Comparison of ENCODE assay signal across 1 cellular context in the genomic region with DNA sequence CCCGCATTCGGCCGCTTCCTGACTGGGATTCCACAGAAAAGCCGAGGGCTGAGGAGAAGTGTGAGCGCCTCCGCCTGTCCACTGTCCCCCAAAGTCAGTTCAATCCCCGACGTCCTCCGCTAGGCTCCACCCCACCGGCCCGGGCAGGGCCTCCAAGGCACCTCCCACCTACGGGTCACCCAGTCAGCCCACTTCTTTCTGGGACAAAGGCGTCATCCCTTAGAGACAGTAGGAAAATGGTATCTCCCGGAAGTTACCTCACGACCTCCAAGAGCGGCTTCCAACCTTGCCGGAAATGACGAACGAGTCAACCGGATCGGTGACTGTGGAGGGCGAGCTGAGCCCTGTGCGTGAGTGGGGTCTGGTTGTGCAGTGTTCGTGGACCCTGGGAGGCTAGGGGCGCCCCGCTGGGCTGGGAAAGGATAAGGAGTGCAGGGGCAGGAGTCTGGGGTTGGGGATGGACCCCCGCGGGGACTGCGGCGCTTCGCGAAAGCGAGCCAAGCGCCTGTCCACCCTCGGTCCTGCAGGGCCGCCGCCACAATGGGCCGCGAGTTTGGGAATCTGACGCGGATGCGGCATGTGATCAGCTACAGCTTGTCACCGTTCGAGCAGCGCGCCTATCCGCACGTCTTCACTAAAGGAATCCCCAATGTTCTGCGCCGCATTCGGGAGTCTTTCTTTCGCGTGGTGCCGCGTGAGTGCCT.
TF ChIP-seq lines count a peak whose summit lies in the region.

A gene with protein sequence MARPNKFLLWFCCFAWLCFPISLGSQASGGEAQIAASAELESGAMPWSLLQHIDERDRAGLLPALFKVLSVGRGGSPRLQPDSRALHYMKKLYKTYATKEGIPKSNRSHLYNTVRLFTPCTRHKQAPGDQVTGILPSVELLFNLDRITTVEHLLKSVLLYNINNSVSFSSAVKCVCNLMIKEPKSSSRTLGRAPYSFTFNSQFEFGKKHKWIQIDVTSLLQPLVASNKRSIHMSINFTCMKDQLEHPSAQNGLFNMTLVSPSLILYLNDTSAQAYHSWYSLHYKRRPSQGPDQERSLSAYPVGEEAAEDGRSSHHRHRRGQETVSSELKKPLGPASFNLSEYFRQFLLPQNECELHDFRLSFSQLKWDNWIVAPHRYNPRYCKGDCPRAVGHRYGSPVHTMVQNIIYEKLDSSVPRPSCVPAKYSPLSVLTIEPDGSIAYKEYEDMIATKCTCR (minus strand): TSS at position 128 of the 704 bp plus-strand sequence. CDS start 1,936 bp downstream, outside the sequence.
A gene (plus strand): TSS at position 301 of the 704 bp plus-strand sequence. CDS start 240 bp downstream, at position 541.

TF ChIP-seq in K562, 482 proteins besides CTCF, POLR2A, EP300 and RAD21 (continued from another document and continues in another):
- TF ChIP-seq, protein P1, sequence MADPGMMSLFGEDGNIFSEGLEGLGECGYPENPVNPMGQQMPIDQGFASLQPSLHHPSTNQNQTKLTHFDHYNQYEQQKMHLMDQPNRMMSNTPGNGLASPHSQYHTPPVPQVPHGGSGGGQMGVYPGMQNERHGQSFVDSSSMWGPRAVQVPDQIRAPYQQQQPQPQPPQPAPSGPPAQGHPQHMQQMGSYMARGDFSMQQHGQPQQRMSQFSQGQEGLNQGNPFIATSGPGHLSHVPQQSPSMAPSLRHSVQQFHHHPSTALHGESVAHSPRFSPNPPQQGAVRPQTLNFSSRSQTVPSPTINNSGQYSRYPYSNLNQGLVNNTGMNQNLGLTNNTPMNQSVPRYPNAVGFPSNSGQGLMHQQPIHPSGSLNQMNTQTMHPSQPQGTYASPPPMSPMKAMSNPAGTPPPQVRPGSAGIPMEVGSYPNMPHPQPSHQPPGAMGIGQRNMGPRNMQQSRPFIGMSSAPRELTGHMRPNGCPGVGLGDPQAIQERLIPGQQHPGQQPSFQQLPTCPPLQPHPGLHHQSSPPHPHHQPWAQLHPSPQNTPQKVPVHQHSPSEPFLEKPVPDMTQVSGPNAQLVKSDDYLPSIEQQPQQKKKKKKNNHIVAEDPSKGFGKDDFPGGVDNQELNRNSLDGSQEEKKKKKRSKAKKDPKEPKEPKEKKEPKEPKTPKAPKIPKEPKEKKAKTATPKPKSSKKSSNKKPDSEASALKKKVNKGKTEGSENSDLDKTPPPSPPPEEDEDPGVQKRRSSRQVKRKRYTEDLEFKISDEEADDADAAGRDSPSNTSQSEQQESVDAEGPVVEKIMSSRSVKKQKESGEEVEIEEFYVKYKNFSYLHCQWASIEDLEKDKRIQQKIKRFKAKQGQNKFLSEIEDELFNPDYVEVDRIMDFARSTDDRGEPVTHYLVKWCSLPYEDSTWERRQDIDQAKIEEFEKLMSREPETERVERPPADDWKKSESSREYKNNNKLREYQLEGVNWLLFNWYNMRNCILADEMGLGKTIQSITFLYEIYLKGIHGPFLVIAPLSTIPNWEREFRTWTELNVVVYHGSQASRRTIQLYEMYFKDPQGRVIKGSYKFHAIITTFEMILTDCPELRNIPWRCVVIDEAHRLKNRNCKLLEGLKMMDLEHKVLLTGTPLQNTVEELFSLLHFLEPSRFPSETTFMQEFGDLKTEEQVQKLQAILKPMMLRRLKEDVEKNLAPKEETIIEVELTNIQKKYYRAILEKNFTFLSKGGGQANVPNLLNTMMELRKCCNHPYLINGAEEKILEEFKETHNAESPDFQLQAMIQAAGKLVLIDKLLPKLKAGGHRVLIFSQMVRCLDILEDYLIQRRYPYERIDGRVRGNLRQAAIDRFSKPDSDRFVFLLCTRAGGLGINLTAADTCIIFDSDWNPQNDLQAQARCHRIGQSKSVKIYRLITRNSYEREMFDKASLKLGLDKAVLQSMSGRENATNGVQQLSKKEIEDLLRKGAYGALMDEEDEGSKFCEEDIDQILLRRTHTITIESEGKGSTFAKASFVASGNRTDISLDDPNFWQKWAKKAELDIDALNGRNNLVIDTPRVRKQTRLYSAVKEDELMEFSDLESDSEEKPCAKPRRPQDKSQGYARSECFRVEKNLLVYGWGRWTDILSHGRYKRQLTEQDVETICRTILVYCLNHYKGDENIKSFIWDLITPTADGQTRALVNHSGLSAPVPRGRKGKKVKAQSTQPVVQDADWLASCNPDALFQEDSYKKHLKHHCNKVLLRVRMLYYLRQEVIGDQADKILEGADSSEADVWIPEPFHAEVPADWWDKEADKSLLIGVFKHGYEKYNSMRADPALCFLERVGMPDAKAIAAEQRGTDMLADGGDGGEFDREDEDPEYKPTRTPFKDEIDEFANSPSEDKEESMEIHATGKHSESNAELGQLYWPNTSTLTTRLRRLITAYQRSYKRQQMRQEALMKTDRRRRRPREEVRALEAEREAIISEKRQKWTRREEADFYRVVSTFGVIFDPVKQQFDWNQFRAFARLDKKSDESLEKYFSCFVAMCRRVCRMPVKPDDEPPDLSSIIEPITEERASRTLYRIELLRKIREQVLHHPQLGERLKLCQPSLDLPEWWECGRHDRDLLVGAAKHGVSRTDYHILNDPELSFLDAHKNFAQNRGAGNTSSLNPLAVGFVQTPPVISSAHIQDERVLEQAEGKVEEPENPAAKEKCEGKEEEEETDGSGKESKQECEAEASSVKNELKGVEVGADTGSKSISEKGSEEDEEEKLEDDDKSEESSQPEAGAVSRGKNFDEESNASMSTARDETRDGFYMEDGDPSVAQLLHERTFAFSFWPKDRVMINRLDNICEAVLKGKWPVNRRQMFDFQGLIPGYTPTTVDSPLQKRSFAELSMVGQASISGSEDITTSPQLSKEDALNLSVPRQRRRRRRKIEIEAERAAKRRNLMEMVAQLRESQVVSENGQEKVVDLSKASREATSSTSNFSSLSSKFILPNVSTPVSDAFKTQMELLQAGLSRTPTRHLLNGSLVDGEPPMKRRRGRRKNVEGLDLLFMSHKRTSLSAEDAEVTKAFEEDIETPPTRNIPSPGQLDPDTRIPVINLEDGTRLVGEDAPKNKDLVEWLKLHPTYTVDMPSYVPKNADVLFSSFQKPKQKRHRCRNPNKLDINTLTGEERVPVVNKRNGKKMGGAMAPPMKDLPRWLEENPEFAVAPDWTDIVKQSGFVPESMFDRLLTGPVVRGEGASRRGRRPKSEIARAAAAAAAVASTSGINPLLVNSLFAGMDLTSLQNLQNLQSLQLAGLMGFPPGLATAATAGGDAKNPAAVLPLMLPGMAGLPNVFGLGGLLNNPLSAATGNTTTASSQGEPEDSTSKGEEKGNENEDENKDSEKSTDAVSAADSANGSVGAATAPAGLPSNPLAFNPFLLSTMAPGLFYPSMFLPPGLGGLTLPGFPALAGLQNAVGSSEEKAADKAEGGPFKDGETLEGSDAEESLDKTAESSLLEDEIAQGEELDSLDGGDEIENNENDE (IDR thresholded peaks at IDR 0.05; ENCODE audit: low read depth, low read length) = no peak
- TF ChIP-seq, protein P2, sequence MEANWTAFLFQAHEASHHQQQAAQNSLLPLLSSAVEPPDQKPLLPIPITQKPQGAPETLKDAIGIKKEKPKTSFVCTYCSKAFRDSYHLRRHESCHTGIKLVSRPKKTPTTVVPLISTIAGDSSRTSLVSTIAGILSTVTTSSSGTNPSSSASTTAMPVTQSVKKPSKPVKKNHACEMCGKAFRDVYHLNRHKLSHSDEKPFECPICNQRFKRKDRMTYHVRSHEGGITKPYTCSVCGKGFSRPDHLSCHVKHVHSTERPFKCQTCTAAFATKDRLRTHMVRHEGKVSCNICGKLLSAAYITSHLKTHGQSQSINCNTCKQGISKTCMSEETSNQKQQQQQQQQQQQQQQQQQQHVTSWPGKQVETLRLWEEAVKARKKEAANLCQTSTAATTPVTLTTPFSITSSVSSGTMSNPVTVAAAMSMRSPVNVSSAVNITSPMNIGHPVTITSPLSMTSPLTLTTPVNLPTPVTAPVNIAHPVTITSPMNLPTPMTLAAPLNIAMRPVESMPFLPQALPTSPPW (CRISPR knock-in tag; IDR thresholded peaks at IDR 0.05) = peak; percentile 73
- TF ChIP-seq SPI1 (IDR thresholded peaks at IDR 0.05; ENCODE audit: borderline replicate concordance, low read depth, low read length) (no peak), ZEB2 (IDR thresholded peaks at IDR 0.05) (no peak), STAT5A (IDR thresholded peaks at IDR 0.05; ENCODE audit: borderline replicate concordance, low read length) (no peak; the same call in 1 of the 2 replicates), NFXL1 (CRISPR knock-in tag; IDR thresholded peaks at IDR 0.05) (no peak), FIP1L1 (IDR thresholded peaks at IDR 0.05; ENCODE audit: low read depth, low read length, poor library complexity, severe bottlenecking) (peak; percentile 54), SETDB1 (IDR thresholded peaks at IDR 0.05; ENCODE audit: low read length) (no peak), NCOA2 (IDR thresholded peaks at IDR 0.05; ENCODE audit: partially characterized antibody in 2 of 2) (no peak), KLF10 (CRISPR knock-in tag; IDR thresholded peaks at IDR 0.05) (no peak), BCL6 (CRISPR knock-in tag; IDR thresholded peaks at IDR 0.05) (no peak), PHB2 (IDR thresholded peaks at IDR 0.05; ENCODE audit: low read depth) (no peak), ZNF12 (CRISPR knock-in tag; IDR thresholded peaks at IDR 0.05) (peak; percentile 86), PTRF (tag; IDR thresholded peaks at IDR 0.05) (no peak), NONO (IDR thresholded peaks at IDR 0.05; ENCODE audit: low read depth in 2 of 2, low read length in 1 of 2) (peak in 1 of 2 experiments; percentile 97; a peak in 2 of 4 replicates), ZC3H8 (IDR thresholded peaks at IDR 0.05) (no peak), ZBTB1 (CRISPR knock-in tag; IDR thresholded peaks at IDR 0.05; ENCODE audit: borderline replicate concordance, low read depth) (peak; percentile 28; the same call in 1 of the 2 replicates), RFX1 (IDR thresholded peaks at IDR 0.05) (peak; percentile 49; the same call in 1 of the 2 replicates), EZH2 (IDR thresholded peaks at IDR 0.05; ENCODE audit: borderline replicate concordance, low read depth, low read length) (no peak), C11orf30 (IDR thresholded peaks at IDR 0.05; ENCODE audit: low read depth) (peak; percentile 83), CEBPB (tag; IDR thresholded peaks at IDR 0.05) (no peak), ARID2 (IDR thresholded peaks at IDR 0.05) (no peak), MTA2 (IDR thresholded peaks at IDR 0.05; ENCODE audit: low read depth) (no peak), MYNN (IDR thresholded peaks at IDR 0.05) (no peak), MYNN (CRISPR knock-in tag; IDR thresholded peaks at IDR 0.05) (no peak), SMAD3 (CRISPR knock-in tag; conservative IDR thresholded peaks at IDR 0.05) (no peak), ZNF644 (tag; IDR thresholded peaks at IDR 0.05; ENCODE audit: low read depth) (no peak; the same call in 1 of the 2 replicates)
- TF ChIP-seq, protein P3, sequence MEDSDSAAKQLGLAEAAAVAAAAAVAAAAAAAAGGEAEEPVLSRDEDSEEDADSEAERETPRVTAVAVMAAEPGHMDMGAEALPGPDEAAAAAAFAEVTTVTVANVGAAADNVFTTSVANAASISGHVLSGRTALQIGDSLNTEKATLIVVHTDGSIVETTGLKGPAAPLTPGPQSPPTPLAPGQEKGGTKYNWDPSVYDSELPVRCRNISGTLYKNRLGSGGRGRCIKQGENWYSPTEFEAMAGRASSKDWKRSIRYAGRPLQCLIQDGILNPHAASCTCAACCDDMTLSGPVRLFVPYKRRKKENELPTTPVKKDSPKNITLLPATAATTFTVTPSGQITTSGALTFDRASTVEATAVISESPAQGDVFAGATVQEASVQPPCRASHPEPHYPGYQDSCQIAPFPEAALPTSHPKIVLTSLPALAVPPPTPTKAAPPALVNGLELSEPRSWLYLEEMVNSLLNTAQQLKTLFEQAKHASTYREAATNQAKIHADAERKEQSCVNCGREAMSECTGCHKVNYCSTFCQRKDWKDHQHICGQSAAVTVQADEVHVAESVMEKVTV (CRISPR knock-in tag; IDR thresholded peaks at IDR 0.05) = peak; percentile 77
- TF ChIP-seq, protein P4, sequence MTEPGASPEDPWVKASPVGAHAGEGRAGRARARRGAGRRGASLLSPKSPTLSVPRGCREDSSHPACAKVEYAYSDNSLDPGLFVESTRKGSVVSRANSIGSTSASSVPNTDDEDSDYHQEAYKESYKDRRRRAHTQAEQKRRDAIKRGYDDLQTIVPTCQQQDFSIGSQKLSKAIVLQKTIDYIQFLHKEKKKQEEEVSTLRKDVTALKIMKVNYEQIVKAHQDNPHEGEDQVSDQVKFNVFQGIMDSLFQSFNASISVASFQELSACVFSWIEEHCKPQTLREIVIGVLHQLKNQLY (CRISPR knock-in tag; conservative IDR thresholded peaks at IDR 0.05) = 0 out of 4 replicates have a peak, but pooled peaks of 1 of the 2 experiments have one; percentile 55
- TF ChIP-seq, protein P5, sequence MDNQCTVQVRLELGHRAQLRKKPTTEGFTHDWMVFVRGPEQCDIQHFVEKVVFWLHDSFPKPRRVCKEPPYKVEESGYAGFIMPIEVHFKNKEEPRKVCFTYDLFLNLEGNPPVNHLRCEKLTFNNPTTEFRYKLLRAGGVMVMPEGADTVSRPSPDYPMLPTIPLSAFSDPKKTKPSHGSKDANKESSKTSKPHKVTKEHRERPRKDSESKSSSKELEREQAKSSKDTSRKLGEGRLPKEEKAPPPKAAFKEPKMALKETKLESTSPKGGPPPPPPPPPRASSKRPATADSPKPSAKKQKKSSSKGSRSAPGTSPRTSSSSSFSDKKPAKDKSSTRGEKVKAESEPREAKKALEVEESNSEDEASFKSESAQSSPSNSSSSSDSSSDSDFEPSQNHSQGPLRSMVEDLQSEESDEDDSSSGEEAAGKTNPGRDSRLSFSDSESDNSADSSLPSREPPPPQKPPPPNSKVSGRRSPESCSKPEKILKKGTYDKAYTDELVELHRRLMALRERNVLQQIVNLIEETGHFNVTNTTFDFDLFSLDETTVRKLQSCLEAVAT (IDR thresholded peaks at IDR 0.05) = peak in 1 of 2 experiments; percentile 12; a peak in 1 of 4 replicates
- TF ChIP-seq, protein P6, sequence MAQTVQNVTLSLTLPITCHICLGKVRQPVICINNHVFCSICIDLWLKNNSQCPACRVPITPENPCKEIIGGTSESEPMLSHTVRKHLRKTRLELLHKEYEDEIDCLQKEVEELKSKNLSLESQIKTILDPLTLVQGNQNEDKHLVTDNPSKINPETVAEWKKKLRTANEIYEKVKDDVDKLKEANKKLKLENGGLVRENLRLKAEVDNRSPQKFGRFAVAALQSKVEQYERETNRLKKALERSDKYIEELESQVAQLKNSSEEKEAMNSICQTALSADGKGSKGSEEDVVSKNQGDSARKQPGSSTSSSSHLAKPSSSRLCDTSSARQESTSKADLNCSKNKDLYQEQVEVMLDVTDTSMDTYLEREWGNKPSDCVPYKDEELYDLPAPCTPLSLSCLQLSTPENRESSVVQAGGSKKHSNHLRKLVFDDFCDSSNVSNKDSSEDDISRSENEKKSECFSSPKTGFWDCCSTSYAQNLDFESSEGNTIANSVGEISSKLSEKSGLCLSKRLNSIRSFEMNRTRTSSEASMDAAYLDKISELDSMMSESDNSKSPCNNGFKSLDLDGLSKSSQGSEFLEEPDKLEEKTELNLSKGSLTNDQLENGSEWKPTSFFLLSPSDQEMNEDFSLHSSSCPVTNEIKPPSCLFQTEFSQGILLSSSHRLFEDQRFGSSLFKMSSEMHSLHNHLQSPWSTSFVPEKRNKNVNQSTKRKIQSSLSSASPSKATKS (CRISPR knock-in tag; IDR thresholded peaks at IDR 0.05) = no peak
- TF ChIP-seq, protein P7, sequence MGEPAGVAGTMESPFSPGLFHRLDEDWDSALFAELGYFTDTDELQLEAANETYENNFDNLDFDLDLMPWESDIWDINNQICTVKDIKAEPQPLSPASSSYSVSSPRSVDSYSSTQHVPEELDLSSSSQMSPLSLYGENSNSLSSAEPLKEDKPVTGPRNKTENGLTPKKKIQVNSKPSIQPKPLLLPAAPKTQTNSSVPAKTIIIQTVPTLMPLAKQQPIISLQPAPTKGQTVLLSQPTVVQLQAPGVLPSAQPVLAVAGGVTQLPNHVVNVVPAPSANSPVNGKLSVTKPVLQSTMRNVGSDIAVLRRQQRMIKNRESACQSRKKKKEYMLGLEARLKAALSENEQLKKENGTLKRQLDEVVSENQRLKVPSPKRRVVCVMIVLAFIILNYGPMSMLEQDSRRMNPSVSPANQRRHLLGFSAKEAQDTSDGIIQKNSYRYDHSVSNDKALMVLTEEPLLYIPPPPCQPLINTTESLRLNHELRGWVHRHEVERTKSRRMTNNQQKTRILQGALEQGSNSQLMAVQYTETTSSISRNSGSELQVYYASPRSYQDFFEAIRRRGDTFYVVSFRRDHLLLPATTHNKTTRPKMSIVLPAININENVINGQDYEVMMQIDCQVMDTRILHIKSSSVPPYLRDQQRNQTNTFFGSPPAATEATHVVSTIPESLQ (CRISPR knock-in tag; IDR thresholded peaks at IDR 0.05) = no peak
